ENCODE assay signal across 19 cellular contexts in the genomic region with DNA sequence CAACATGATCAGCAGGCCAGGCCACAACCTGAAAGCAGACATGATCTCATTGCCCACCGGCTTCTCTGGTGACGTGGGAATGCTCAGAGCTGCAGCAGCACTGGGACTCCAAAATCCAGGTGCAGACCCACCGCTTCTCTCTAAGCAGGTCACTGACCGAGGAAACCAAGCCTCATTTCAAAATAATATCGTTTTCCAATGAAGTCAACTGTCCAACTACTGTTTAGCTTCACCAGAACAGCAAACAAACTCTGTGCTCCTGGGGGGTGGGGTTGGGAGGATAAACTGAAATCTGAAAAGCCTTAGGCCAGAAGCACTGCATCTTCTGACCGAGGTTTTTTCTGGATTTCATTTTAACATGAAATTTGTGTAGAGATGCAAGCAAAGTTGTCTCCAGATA. TPM values are rescaled to one million over a fixed set of nuclear protein-coding genes. Genes with fewer than 3 reads are reported as not detected.
DNase-seq lines count a peak whose midpoint lies in the region; ATAC-seq and TF ChIP-seq lines count a peak whose summit lies in the region.
"Had no signal": no experiment of that assay in that cellular context is flagged by ENCODE, and none has a peak within 500 bp of the region (broad histone marks: within the 10 kb centered on the region; RNA-seq: fewer than 3 reads in every experiment).

A gene with protein sequence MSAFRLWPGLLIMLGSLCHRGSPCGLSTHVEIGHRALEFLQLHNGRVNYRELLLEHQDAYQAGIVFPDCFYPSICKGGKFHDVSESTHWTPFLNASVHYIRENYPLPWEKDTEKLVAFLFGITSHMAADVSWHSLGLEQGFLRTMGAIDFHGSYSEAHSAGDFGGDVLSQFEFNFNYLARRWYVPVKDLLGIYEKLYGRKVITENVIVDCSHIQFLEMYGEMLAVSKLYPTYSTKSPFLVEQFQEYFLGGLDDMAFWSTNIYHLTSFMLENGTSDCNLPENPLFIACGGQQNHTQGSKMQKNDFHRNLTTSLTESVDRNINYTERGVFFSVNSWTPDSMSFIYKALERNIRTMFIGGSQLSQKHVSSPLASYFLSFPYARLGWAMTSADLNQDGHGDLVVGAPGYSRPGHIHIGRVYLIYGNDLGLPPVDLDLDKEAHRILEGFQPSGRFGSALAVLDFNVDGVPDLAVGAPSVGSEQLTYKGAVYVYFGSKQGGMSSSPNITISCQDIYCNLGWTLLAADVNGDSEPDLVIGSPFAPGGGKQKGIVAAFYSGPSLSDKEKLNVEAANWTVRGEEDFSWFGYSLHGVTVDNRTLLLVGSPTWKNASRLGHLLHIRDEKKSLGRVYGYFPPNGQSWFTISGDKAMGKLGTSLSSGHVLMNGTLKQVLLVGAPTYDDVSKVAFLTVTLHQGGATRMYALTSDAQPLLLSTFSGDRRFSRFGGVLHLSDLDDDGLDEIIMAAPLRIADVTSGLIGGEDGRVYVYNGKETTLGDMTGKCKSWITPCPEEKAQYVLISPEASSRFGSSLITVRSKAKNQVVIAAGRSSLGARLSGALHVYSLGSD (minus strand): TSS at position 109 of the 400 bp plus-strand sequence. CDS start 67 bp downstream, at position 42.

- no peak for TF ChIP-seq RAD21 in liver (IDR thresholded peaks at IDR 0.05)

- H3K36me3 ChIP-seq in left ventricle myocardium inferior, result no peaks in the 10 kb centered on the region
- peaks cover 0 to 5% (median 2%) of the 10 kb centered on the region in 4 donors for H3K36me3 ChIP-seq in liver (ENCODE audit: control insufficient read depth in 4 of 4, insufficient read depth in 3 of 4, low read depth in 1 of 4, low read length in 3 of 4)
- H3K36me3 ChIP-seq in skeletal muscle tissue (ENCODE audit: control insufficient read depth in 3 of 3, insufficient read depth in 3 of 3, low read length in 3 of 3), result peaks cover 0 to under 1% (median 0%) of the 10 kb centered on the region in 3 donors
- H3K36me3 ChIP-seq in ovary, result no peaks in the 10 kb centered on the region
- H3K36me3 ChIP-seq: BLaER1 treated with 17β-estradiol and CSF1 and Interleukin-3, amounts not matched to agents 10 nM and 100 nM; Peyer's patch had no signal

- peak within 1 kb of the TSS; percentile 45 for H3K27ac ChIP-seq in left ventricle myocardium inferior (replicated peaks)
- peak within 1 kb of the TSS; percentile 82 for H3K27ac ChIP-seq in liver (ENCODE audit: low read depth in 1 of 2, low read length in 2 of 2)
- H3K27ac ChIP-seq in skeletal muscle tissue (ENCODE audit: low read depth, low read length), result no peak within 1 kb of the TSS
- no peak within 1 kb of the TSS for H3K27ac ChIP-seq in ovary
- H3K27ac ChIP-seq: A549; BLaER1 treated with 17β-estradiol and CSF1 and Interleukin-3, amounts not matched to agents 10 nM and 100 nM; Peyer's patch had no signal

- H3K27me3 ChIP-seq in left ventricle myocardium inferior (ENCODE audit: low read depth), result no peaks in the 10 kb centered on the region
- H3K27me3 ChIP-seq in liver (ENCODE audit: control insufficient read depth in 4 of 4, insufficient read depth in 4 of 4, low read length in 3 of 4), result no peaks in the 10 kb centered on the region
- no peaks in the 10 kb centered on the region for H3K27me3 ChIP-seq in skeletal muscle tissue (ENCODE audit: control insufficient read depth in 3 of 3, insufficient read depth in 3 of 3, low read length in 3 of 3)
- H3K27me3 ChIP-seq in ovary, result no peaks in the 10 kb centered on the region
- H3K27me3 ChIP-seq: BLaER1 treated with 17β-estradiol and CSF1 and Interleukin-3, amounts not matched to agents 10 nM and 100 nM; Peyer's patch had no signal

- no peak for ATAC-seq in left cardiac atrium
- ATAC-seq: A549, GM12878 had no signal

- H3K9ac ChIP-seq in liver (ENCODE audit: low read depth in 1 of 2, low read length in 2 of 2) (peak within 1 kb of the TSS; percentile 22 to 33), skeletal muscle tissue (ENCODE audit: low read depth in 1 of 3, low read length in 3 of 3) (peak within 1 kb of the TSS in 2 of 3 donors; percentile 3 to 26)
- H3K9ac ChIP-seq: BLaER1 treated with 17β-estradiol and CSF1 and Interleukin-3, amounts not matched to agents 10 nM and 100 nM had no signal

- DNase-seq in left ventricle myocardium inferior (no peak), left cardiac atrium (no peak), NCI-H1048 (lab: John Stamatoyannopoulos, UW) (no peak), ovary (no peak), glomerular visceral epithelial cell (ENCODE audit: extremely low spot score) (no peak)
- DNase-seq in stimulated activated CD4-positive, alpha-beta T cell treated with anti-CD3 and anti-CD28 coated beads, Interleukin-4, amount 100 ng/mL, for 24 hours, result no peak
- DNase-seq: DMS 273 treated with DMSO at 0.1 percent for 48 hours, GDM1, Karpas-422, NCI-H1417, NCI-H2029 treated with DMSO at 0.1 percent for 48 hours, NCI-H510A, NCI-H82, Peyer's patch had no signal

- intact Hi-C loops in left ventricle myocardium inferior (cut with micrococcal nuclease) (no loop called here), left cardiac atrium (cut with DNase I) (no loop called here), ovary (cut with DNase I) (no loop called here)

- H3K4me3 ChIP-seq in left ventricle myocardium inferior, result no peak within 1 kb of the TSS
- H3K4me3 ChIP-seq in liver (ENCODE audit: low read depth in 1 of 3, low read length in 3 of 3), result peak within 1 kb of the TSS; percentile 41 to 60 (median 55)
- no peak within 1 kb of the TSS for H3K4me3 ChIP-seq in skeletal muscle tissue (ENCODE audit: low read length in 3 of 3)
- no peak within 1 kb of the TSS for H3K4me3 ChIP-seq in ovary
- H3K4me3 ChIP-seq: A549; BLaER1 treated with 17β-estradiol and CSF1 and Interleukin-3, amounts not matched to agents 10 nM and 100 nM; GM12878; Peyer's patch had no signal

- TF ChIP-seq CTCF in left ventricle myocardium inferior (IDR thresholded peaks at IDR 0.05; ENCODE audit: borderline replicate concordance) (no peak), liver (IDR thresholded peaks at IDR 0.05; ENCODE audit: low read depth, low read length, missing input control) (no peak), ovary (IDR thresholded peaks at IDR 0.05) (no peak)

- WGBS in liver, result 31% methylated on average over 6 of the region's 6 CpGs
- 87 to 90% (median 88%) methylated on average over 6 of the region's 6 CpGs for WGBS in ovary, 3 donors

- no peak for TF ChIP-seq EP300 in ovary (IDR thresholded peaks at IDR 0.05)

- H3K9me3 ChIP-seq in left ventricle myocardium inferior (replicated peaks), result no peaks in the 10 kb centered on the region
- H3K9me3 ChIP-seq in liver (ENCODE audit: control insufficient read depth in 4 of 4, low read length in 3 of 4), result no peaks in the 10 kb centered on the region
- H3K9me3 ChIP-seq in skeletal muscle tissue (ENCODE audit: control insufficient read depth in 3 of 3, low read length in 3 of 3), result no peaks in the 10 kb centered on the region
- no peaks in the 10 kb centered on the region for H3K9me3 ChIP-seq in ovary
- H3K9me3 ChIP-seq: A549; BLaER1 treated with 17β-estradiol and CSF1 and Interleukin-3, amounts not matched to agents 10 nM and 100 nM; Peyer's patch had no signal

- H3K4me1 ChIP-seq in left ventricle myocardium inferior (peaks cover 19% of the 10 kb centered on the region), liver (ENCODE audit: control insufficient read depth in 4 of 4, insufficient read depth in 4 of 4, low read length in 3 of 4) (peaks cover 6 to 37% (median 25%) of the 10 kb centered on the region in 4 donors), skeletal muscle tissue (ENCODE audit: control insufficient read depth in 3 of 3, insufficient read depth in 3 of 3, low read length in 3 of 3) (peaks cover 17 to 22% (median 22%) of the 10 kb centered on the region in 3 donors), ovary (ENCODE audit: insufficient read depth) (peaks cover 3% of the 10 kb centered on the region)

- TF ChIP-seq POLR2A in ovary (IDR thresholded peaks at IDR 0.05), result no peak

TF ChIP-seq in liver, 16 proteins besides CTCF, POLR2A, EP300 and RAD21 (continues in another document):
- TF ChIP-seq EGR1 (IDR thresholded peaks at IDR 0.05; ENCODE audit: low read depth in 2 of 2), result no peak
- TF ChIP-seq SP1 (IDR thresholded peaks at IDR 0.05), result peak; percentile 88
- TF ChIP-seq FOXA1 (IDR thresholded peaks at IDR 0.05), result no peak
- TF ChIP-seq, protein P1, sequence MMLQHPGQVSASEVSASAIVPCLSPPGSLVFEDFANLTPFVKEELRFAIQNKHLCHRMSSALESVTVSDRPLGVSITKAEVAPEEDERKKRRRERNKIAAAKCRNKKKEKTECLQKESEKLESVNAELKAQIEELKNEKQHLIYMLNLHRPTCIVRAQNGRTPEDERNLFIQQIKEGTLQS (IDR thresholded peaks at IDR 0.05), result no peak
- peak; percentile 2 for TF ChIP-seq HNF4G (IDR thresholded peaks at IDR 0.05)
- peak; percentile 39 for TF ChIP-seq TAF1 (conservative IDR thresholded peaks at IDR 0.05)
- TF ChIP-seq, protein P2, sequence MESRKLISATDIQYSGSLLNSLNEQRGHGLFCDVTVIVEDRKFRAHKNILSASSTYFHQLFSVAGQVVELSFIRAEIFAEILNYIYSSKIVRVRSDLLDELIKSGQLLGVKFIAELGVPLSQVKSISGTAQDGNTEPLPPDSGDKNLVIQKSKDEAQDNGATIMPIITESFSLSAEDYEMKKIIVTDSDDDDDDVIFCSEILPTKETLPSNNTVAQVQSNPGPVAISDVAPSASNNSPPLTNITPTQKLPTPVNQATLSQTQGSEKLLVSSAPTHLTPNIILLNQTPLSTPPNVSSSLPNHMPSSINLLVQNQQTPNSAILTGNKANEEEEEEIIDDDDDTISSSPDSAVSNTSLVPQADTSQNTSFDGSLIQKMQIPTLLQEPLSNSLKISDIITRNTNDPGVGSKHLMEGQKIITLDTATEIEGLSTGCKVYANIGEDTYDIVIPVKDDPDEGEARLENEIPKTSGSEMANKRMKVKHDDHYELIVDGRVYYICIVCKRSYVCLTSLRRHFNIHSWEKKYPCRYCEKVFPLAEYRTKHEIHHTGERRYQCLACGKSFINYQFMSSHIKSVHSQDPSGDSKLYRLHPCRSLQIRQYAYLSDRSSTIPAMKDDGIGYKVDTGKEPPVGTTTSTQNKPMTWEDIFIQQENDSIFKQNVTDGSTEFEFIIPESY (IDR thresholded peaks at IDR 0.05), result no peak
- TF ChIP-seq GABPA (IDR thresholded peaks at IDR 0.05 in 1 of 2, conservative IDR thresholded peaks at IDR 0.05 in 1 of 2), result no peak
- TF ChIP-seq NR2F2 (IDR thresholded peaks at IDR 0.05), result no peak
- peak; percentile 91 to 92 for TF ChIP-seq RXRA (IDR thresholded peaks at IDR 0.05)

RNA-seq across cellular contexts. Expression of the gene that starts here (rescaled TPM):
- total RNA-seq in left ventricle myocardium inferior (0.71 TPM), left cardiac atrium (1 to 10 TPM; 1.2 to 1.9 TPM), liver (10 to 100 TPM; 24.0 to 62.0 TPM), skeletal muscle tissue (2.6 TPM), ovary (1 to 10 TPM; 2.0 to 3.3 (median 3.0) TPM)
- polyA plus RNA-seq in liver (10 to 100 TPM; 15.5 to 20.5 TPM), ovary (1 to 10 TPM; 1.2 to 2.3 TPM)

Comparison
In these comparisons a context has a peak if more than half of its experiments do, and no peak if none do; other contexts are left out.
1. RNA of the gene that starts here (polyA plus RNA-seq): 15.5 to 20.5 TPM in liver; 1.2 to 2.3 TPM in ovary; every median in the first group is over 4 times any median in the second.
2. H3K27ac ChIP-seq: peak in left ventricle myocardium inferior (single experiment) and liver (2 of 2); none in skeletal muscle tissue (single experiment) and ovary (0 of 2).
3. H3K4me3 ChIP-seq: peak in liver (3 of 3); none in left ventricle myocardium inferior (single experiment), skeletal muscle tissue (0 of 3) and ovary (single experiment).